Comparison of ENCODE assay signal across 22 cellular contexts in the genomic region with DNA sequence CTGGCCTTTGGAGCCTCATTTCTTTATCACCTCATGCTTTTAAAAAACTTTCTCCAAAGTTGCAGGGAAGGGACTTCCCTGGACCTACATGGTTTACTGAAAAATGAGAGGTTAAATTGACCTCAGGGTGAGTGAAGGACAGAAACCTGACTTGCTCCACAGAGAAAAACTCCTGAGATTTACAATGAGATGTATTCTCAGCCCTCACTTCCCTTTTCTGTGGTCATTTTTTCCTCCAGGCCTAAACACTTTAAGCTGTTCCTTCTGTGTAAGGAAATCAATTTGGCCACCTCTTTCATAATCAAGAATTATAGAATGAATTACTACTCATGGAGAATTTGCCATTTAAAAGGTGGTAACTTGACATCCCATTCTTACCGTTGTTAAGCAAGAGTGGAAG.
"Had no signal": no experiment of that assay in that cellular context is flagged by ENCODE, and none has a peak within 500 bp of the region (broad histone marks: within the 10 kb centered on the region; RNA-seq: fewer than 3 reads in every experiment).

No MANE protein-coding gene starts in this region.

- H3K27ac ChIP-seq: esophagus squamous epithelium, hepatocyte, parathyroid adenoma, prostate gland, sigmoid colon, skin epidermis, thoracic aorta had no signal

- H3K4me1 Mint-ChIP-seq: naive B cell; nephron; stimulated activated naive B cell treated with anti-CD40 and anti-IgM and Interleukin-4, amounts not matched to agents 10 μg/mL and 1 μg/mL and 100 μg/mL, for 72 hours; stimulated activated naive CD8-positive, alpha-beta T cell treated with anti-CD3 and anti-CD28 coated beads, Interleukin-15, amount 100 ng/mL, for 72 hours had no signal

- H3K4me1 ChIP-seq: parathyroid adenoma, prostate gland had no signal

- H3K36me3 Mint-ChIP-seq: stimulated activated naive B cell treated with anti-CD40 and anti-IgM and Interleukin-4, amounts not matched to agents 10 μg/mL and 1 μg/mL and 100 μg/mL, for 72 hours had no signal

- H3K27me3 ChIP-seq: esophagus squamous epithelium, hepatocyte, sigmoid colon had no signal

- H3K4me3 ChIP-seq: esophagus squamous epithelium, hepatocyte, lung, prostate gland, sigmoid colon, skin epidermis, thoracic aorta had no signal

- H3K4me3 Mint-ChIP-seq: dendritic cell treated with granulocyte-macrophage colony-stimulating factor and Interleukin-4, amounts not matched to agents 40 ng/mL and 50 ng/mL, for 4 days; effector memory CD8-positive, alpha-beta T cell; naive B cell; nephron; stimulated activated naive B cell treated with anti-CD40 and anti-IgM and Interleukin-4, amounts not matched to agents 10 μg/mL and 1 μg/mL and 100 μg/mL, for 72 hours; stimulated activated naive CD8-positive, alpha-beta T cell treated with anti-CD3 and anti-CD28 coated beads, Interleukin-15, amount 100 ng/mL, for 72 hours had no signal

- H3K9me3 Mint-ChIP-seq: nephron had no signal

- H3K9me3 ChIP-seq: esophagus squamous epithelium, prostate gland, sigmoid colon, thoracic aorta had no signal

- H3K27me3 Mint-ChIP-seq: dendritic cell treated with granulocyte-macrophage colony-stimulating factor and Interleukin-4, amounts not matched to agents 40 ng/mL and 50 ng/mL, for 4 days; naive B cell; stimulated activated naive CD8-positive, alpha-beta T cell treated with anti-CD3 and anti-CD28 coated beads, Interleukin-15, amount 100 ng/mL, for 72 hours had no signal

- H3K36me3 ChIP-seq: esophagus squamous epithelium, prostate gland, sigmoid colon, thoracic aorta had no signal

- H3K27ac Mint-ChIP-seq: dendritic cell treated with granulocyte-macrophage colony-stimulating factor and Interleukin-4, amounts not matched to agents 40 ng/mL and 50 ng/mL, for 4 days; effector memory CD8-positive, alpha-beta T cell; naive B cell; nephron; stimulated activated naive B cell treated with anti-CD40 and anti-IgM and Interleukin-4, amounts not matched to agents 10 μg/mL and 1 μg/mL and 100 μg/mL, for 72 hours; stimulated activated naive CD8-positive, alpha-beta T cell treated with anti-CD3 and anti-CD28 coated beads, Interleukin-15, amount 100 ng/mL, for 72 hours had no signal

- H2AFZ ChIP-seq: hepatocyte, parathyroid adenoma had no signal

- ATAC-seq: effector memory CD8-positive, alpha-beta T cell; left colon; left ventricle myocardium superior; stimulated activated naive B cell treated with anti-CD40 and anti-IgM and Interleukin-4, amounts not matched to agents 10 μg/mL and 1 μg/mL and 100 μg/mL, for 72 hours; stimulated activated naive CD8-positive, alpha-beta T cell treated with anti-CD3 and anti-CD28 coated beads, Interleukin-15, amount 100 ng/mL, for 72 hours had no signal

- DNase-seq: effector memory CD8-positive, alpha-beta T cell; esophagus squamous epithelium; foreskin fibroblast; head of caudate nucleus; left colon; left ventricle myocardium superior; mesenchymal stem cell; naive B cell; sigmoid colon; stimulated activated CD4-positive, alpha-beta T cell treated with anti-CD3 and anti-CD28 coated beads, Interleukin-2, amount 100 ng/mL, for 24 hours; stimulated activated CD4-positive, alpha-beta T cell treated with anti-CD3 and anti-CD28 coated beads, Interleukin-4, amount 100 ng/mL, for 4 hours; stimulated activated naive B cell treated with anti-CD40 and anti-IgM and Interleukin-4, amounts not matched to agents 10 μg/mL and 1 μg/mL and 100 μg/mL, for 72 hours; stimulated activated naive CD8-positive, alpha-beta T cell treated with anti-CD3 and anti-CD28 coated beads, Interleukin-15, amount 100 ng/mL, for 72 hours; trophoblast cell had no signal

- H3K79me2 ChIP-seq: hepatocyte, parathyroid adenoma had no signal

- H3K9ac ChIP-seq: parathyroid adenoma had no signal

- H3K4me2 ChIP-seq: hepatocyte had no signal
